In the genomic region with DNA sequence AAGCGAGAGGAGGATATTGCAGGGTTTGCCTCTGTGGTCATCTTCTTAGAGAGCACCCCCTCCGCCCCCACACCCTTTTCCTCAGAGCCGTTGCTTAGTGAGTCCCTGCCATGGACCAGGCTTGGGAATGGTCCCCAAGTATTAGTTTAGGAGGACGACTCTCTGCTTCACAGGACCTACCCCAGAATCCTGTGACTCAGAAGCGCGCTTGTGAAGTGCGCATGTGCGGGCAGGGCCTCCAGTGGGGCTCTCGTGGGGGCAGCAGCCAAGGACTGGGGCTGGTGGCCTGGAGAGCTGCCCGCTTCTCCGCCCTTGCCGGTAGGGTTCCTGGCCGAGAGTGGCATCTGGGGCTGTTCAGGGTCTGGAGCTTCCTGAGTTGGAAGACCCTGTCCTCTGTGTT, we compare ENCODE assay signal across 1 cellular context.
TF ChIP-seq lines count a peak whose summit lies in the region.

No MANE protein-coding gene starts in this region.

TF ChIP-seq in WTC11, 78 proteins besides CTCF, POLR2A, EP300 and RAD21 (continued from another document):
- TF ChIP-seq, protein P1, sequence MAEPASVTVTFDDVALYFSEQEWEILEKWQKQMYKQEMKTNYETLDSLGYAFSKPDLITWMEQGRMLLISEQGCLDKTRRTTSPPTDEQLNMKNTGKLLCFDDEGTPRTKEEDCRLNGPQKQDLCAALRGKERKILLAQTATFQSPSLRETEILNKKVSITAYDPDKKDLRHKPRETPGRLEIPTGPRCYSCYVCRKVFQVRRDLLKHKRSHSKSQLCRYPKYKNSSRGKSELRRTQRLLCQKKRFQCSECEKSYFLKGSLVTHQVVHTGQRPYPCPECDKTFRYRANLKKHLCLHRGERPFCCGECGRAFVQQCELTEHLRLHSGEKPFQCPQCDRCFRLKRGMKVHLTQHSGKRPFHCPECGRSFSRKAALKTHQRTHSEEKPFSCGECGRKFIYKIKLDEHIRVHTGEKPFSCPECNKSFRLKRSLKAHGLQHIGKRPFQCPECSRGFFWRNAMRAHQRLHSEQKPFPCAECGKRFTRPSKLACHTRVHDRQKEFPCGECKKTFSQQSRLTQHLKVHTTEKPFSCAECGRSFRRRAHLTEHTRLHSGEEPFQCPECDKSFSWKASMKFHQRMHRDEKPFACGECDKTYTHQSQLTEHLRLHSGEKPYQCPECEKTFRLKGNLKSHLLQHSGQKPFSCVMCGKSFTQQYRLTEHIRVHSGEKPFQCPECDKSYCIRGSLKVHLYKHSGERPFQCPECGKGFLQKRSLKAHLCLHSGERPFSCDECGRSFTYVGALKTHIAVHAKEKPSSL (CRISPR knock-in tag; conservative IDR thresholded peaks at IDR 0.05), result no peak
- TF ChIP-seq, protein P2, sequence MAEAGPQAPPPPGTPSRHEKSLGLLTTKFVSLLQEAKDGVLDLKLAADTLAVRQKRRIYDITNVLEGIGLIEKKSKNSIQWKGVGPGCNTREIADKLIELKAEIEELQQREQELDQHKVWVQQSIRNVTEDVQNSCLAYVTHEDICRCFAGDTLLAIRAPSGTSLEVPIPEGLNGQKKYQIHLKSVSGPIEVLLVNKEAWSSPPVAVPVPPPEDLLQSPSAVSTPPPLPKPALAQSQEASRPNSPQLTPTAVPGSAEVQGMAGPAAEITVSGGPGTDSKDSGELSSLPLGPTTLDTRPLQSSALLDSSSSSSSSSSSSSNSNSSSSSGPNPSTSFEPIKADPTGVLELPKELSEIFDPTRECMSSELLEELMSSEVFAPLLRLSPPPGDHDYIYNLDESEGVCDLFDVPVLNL (CRISPR knock-in tag; IDR thresholded peaks at IDR 0.05; ENCODE audit: borderline replicate concordance, low read depth), result no peak
- TF ChIP-seq FOXP1 (CRISPR knock-in tag; IDR thresholded peaks at IDR 0.05; ENCODE audit: borderline replicate concordance) (no peak), ZNF416 (CRISPR knock-in tag; IDR thresholded peaks at IDR 0.05) (no peak), GABPB1 (CRISPR knock-in tag; IDR thresholded peaks at IDR 0.05) (no peak), ATF1 (CRISPR knock-in tag; IDR thresholded peaks at IDR 0.05) (no peak)
- TF ChIP-seq, protein P3, sequence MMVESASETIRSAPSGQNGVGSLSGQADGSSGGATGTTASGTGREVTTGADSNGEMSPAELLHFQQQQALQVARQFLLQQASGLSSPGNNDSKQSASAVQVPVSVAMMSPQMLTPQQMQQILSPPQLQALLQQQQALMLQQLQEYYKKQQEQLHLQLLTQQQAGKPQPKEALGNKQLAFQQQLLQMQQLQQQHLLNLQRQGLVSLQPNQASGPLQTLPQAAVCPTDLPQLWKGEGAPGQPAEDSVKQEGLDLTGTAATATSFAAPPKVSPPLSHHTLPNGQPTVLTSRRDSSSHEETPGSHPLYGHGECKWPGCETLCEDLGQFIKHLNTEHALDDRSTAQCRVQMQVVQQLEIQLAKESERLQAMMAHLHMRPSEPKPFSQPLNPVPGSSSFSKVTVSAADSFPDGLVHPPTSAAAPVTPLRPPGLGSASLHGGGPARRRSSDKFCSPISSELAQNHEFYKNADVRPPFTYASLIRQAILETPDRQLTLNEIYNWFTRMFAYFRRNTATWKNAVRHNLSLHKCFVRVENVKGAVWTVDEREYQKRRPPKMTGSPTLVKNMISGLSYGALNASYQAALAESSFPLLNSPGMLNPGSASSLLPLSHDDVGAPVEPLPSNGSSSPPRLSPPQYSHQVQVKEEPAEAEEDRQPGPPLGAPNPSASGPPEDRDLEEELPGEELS (CRISPR knock-in tag; IDR thresholded peaks at IDR 0.05), result no peak
- TF ChIP-seq, protein P4, sequence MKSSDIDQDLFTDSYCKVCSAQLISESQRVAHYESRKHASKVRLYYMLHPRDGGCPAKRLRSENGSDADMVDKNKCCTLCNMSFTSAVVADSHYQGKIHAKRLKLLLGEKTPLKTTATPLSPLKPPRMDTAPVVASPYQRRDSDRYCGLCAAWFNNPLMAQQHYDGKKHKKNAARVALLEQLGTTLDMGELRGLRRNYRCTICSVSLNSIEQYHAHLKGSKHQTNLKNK (CRISPR knock-in tag; IDR thresholded peaks at IDR 0.05), result no peak
- TF ChIP-seq, protein P5, sequence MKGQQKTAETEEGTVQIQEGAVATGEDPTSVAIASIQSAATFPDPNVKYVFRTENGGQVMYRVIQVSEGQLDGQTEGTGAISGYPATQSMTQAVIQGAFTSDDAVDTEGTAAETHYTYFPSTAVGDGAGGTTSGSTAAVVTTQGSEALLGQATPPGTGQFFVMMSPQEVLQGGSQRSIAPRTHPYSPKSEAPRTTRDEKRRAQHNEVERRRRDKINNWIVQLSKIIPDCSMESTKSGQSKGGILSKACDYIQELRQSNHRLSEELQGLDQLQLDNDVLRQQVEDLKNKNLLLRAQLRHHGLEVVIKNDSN (CRISPR knock-in tag; IDR thresholded peaks at IDR 0.05), result no peak
- TF ChIP-seq, protein P6, sequence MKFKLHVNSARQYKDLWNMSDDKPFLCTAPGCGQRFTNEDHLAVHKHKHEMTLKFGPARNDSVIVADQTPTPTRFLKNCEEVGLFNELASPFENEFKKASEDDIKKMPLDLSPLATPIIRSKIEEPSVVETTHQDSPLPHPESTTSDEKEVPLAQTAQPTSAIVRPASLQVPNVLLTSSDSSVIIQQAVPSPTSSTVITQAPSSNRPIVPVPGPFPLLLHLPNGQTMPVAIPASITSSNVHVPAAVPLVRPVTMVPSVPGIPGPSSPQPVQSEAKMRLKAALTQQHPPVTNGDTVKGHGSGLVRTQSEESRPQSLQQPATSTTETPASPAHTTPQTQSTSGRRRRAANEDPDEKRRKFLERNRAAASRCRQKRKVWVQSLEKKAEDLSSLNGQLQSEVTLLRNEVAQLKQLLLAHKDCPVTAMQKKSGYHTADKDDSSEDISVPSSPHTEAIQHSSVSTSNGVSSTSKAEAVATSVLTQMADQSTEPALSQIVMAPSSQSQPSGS (CRISPR knock-in tag; IDR thresholded peaks at IDR 0.05; ENCODE audit: borderline replicate concordance, low read depth), result no peak
